1 cellular context compared by ENCODE assay signal in genomic region chr2:129092871-129093385, GRCh38.
TF ChIP-seq lines count a peak whose summit lies in the region.

No MANE protein-coding gene starts in this region.

TF ChIP-seq in GM23338, 12 proteins besides CTCF, POLR2A, EP300 and RAD21 (continued from another document):
- TF ChIP-seq ZNF462 (CRISPR knock-in tag; IDR thresholded peaks at IDR 0.05): no peak
- no peak for TF ChIP-seq POLR2AphosphoS5 (IDR thresholded peaks at IDR 0.05; ENCODE audit: low read depth)
- no peak for TF ChIP-seq ETS1 (IDR thresholded peaks at IDR 0.05)
- TF ChIP-seq ZNF331 (CRISPR knock-in tag; IDR thresholded peaks at IDR 0.05; ENCODE audit: low read depth): no peak
- no peak for TF ChIP-seq CREB1 (CRISPR knock-in tag; IDR thresholded peaks at IDR 0.05; ENCODE audit: low read depth)
- TF ChIP-seq JUNB (IDR thresholded peaks at IDR 0.05; ENCODE audit: unreplicated experiment): no peak
- no peak for TF ChIP-seq EZH2 (IDR thresholded peaks at IDR 0.05; ENCODE audit: low read depth, unreplicated experiment)
- TF ChIP-seq ZNF114 (CRISPR knock-in tag; IDR thresholded peaks at IDR 0.05): no peak
TF ChIP-seq in GM23338: peak in this region for 0.
